In the genomic region with DNA sequence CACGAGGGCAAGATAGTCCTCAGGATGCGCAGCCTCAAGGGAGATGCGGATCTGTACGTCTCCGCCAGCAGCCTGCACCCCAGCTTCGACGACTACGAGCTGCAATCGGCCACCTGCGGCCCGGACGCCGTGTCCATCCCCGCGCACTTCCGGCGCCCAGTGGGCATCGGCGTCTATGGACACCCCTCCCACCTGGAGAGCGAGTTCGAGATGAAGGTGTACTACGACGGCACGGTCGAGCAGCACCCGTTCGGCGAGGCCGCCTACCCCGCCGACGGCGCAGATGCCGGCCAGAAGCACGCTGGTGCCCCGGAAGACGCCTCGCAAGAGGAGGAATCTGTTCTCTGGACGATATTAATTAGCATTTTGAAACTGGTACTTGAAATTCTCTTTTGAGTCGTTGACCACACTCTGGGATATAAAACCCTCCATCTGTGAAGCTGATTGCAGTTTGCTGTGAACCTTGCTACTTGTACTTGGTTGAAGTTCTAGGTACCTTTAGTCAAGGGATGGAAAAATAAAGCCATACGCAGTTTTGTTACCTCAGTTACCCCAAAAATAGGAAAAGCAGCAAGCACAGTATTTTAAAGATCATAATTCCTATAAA, we compare ENCODE assay signal across 6 cellular contexts. TPM values are rescaled to one million over a fixed set of nuclear protein-coding genes. Genes with fewer than 3 reads are reported as not detected.
DNase-seq lines count a peak whose midpoint lies in the region; ATAC-seq lines count a peak whose summit lies in the region.

No MANE protein-coding gene starts in this region.

- peaks cover 49% of the 10 kb centered on the region for H3K4me1 Mint-ChIP-seq in activated CD4-positive, alpha-beta T cell treated with anti-CD3 and anti-CD28 coated beads, Interleukin-2, amount 10 ng/mL, durations not matched to agents 7 days and 5 days
- peaks cover 67% of the 10 kb centered on the region for H3K4me1 Mint-ChIP-seq in stimulated activated naive CD8-positive, alpha-beta T cell treated with anti-CD3 and anti-CD28 coated beads, Interleukin-15, amount 100 ng/mL, for 72 hours

- no peaks in the 10 kb centered on the region for H3K27me3 Mint-ChIP-seq in activated CD4-positive, alpha-beta T cell treated with anti-CD3 and anti-CD28 coated beads, Interleukin-2, amount 10 ng/mL, durations not matched to agents 7 days and 5 days
- no peaks in the 10 kb centered on the region for H3K27me3 Mint-ChIP-seq in stimulated activated naive CD8-positive, alpha-beta T cell treated with anti-CD3 and anti-CD28 coated beads, Interleukin-15, amount 100 ng/mL, for 72 hours

- H3K27ac Mint-ChIP-seq in activated CD4-positive, alpha-beta T cell treated with anti-CD3 and anti-CD28 coated beads, Interleukin-2, amount 10 ng/mL, durations not matched to agents 7 days and 5 days: peak overlapping the region; percentile 93
- peak overlapping the region; percentile 91 to 95 for H3K27ac Mint-ChIP-seq in stimulated activated naive CD8-positive, alpha-beta T cell treated with anti-CD3 and anti-CD28 coated beads, Interleukin-15, amount 100 ng/mL, for 72 hours

- H3K27ac ChIP-seq in iPS DF 6.9 (ENCODE audit: low read length): no peak overlapping the region

- 0 out of 2 replicates have a peak, but pooled peaks cover 5% of the 10 kb centered on the region for H3K36me3 ChIP-seq in iPS DF 6.9 (ENCODE audit: control insufficient read depth, insufficient read depth, low read length)

- H3K9me3 Mint-ChIP-seq in activated CD4-positive, alpha-beta T cell treated with anti-CD3 and anti-CD28 coated beads, Interleukin-2, amount 10 ng/mL, durations not matched to agents 7 days and 5 days: no peaks in the 10 kb centered on the region
- no peaks in the 10 kb centered on the region for H3K9me3 Mint-ChIP-seq in stimulated activated naive CD8-positive, alpha-beta T cell treated with anti-CD3 and anti-CD28 coated beads, Interleukin-15, amount 100 ng/mL, for 72 hours

- no peaks in the 10 kb centered on the region for H3K9me3 ChIP-seq in iPS DF 6.9 (ENCODE audit: control insufficient read depth, insufficient read depth, low read length)

- H3K4me3 Mint-ChIP-seq in activated CD4-positive, alpha-beta T cell treated with anti-CD3 and anti-CD28 coated beads, Interleukin-2, amount 10 ng/mL, durations not matched to agents 7 days and 5 days: peak overlapping the region; percentile 86
- peak overlapping the region; percentile 91 to 94 for H3K4me3 Mint-ChIP-seq in stimulated activated naive CD8-positive, alpha-beta T cell treated with anti-CD3 and anti-CD28 coated beads, Interleukin-15, amount 100 ng/mL, for 72 hours

- DNase-seq in activated CD4-positive, alpha-beta T cell treated with anti-CD3 and anti-CD28 coated beads, Interleukin-2, amount 10 ng/mL, durations not matched to agents 7 days and 5 days: no peak
- no peak for DNase-seq in iPS DF 6.9 (ENCODE audit: low read depth, low spot score)
- peak in 1 of 2 donors; percentile 63 for DNase-seq in stimulated activated naive CD8-positive, alpha-beta T cell treated with anti-CD3 and anti-CD28 coated beads, Interleukin-15, amount 100 ng/mL, for 72 hours
- no peak for DNase-seq in inferior parietal cortex (ENCODE audit: extremely low spot score)

- 0 out of 2 replicates have a peak, but pooled peaks cover 4% of the 10 kb centered on the region for H3K4me1 ChIP-seq in iPS DF 6.9 (ENCODE audit: control insufficient read depth, insufficient read depth, low read length)

- ATAC-seq in GM18870 (IDR thresholded peaks at IDR 0.05; ENCODE audit: unreplicated experiment) (peak; percentile 9), HG03108 (IDR thresholded peaks at IDR 0.05; ENCODE audit: unreplicated experiment) (peak; percentile 10)
- peak; percentile 35 for ATAC-seq in stimulated activated naive CD8-positive, alpha-beta T cell treated with anti-CD3 and anti-CD28 coated beads, Interleukin-15, amount 100 ng/mL, for 72 hours

- POLR2A ChIA-PET in activated CD4-positive, alpha-beta T cell treated with anti-CD3 and anti-CD28 coated beads, Interleukin-2, amount 10 ng/mL, durations not matched to agents 7 days and 5 days (lab: Charles Lee): interaction anchor here (0.9 kb wide), 1 partner anchor 15 kb away, joined by 3 read pairs; no protein-coding TSS in a partner anchor

- WGBS in iPS DF 6.9 (ENCODE audit: insufficient coverage, insufficient read length): no CpG with 5 or more reads among the region's 41 CpGs

- CTCF ChIA-PET in activated CD4-positive, alpha-beta T cell treated with anti-CD3 and anti-CD28 coated beads, Interleukin-2, amount 10 ng/mL, durations not matched to agents 7 days and 5 days (lab: Charles Lee): interaction anchor here (0.8 to 2.6 kb wide), 4 partner anchors 11 to 29 kb away, joined by 3 to 11 read pairs (median 4); no protein-coding TSS in a partner anchor

- H3K36me3 Mint-ChIP-seq in activated CD4-positive, alpha-beta T cell treated with anti-CD3 and anti-CD28 coated beads, Interleukin-2, amount 10 ng/mL, durations not matched to agents 7 days and 5 days (ENCODE audit: low read depth): peaks cover 21% of the 10 kb centered on the region

- H3K4me3 ChIP-seq in iPS DF 6.9 (ENCODE audit: low read length): peak overlapping the region; percentile 72

- H3K27me3 ChIP-seq in iPS DF 6.9 (ENCODE audit: control insufficient read depth, insufficient read depth, low read length): no peaks in the 10 kb centered on the region

RNA-seq across cellular contexts. Expression of a gene that starts 0.8 kb away (rescaled TPM):
- 10 to 100 TPM; 17.0 to 20.9 TPM for total RNA-seq in activated CD4-positive, alpha-beta T cell treated with anti-CD3 and anti-CD28 coated beads, Interleukin-2, amount 10 ng/mL, durations not matched to agents 7 days and 5 days

RNA-seq across cellular contexts. Expression of a gene that starts 0.9 kb away (rescaled TPM):
- total RNA-seq in activated CD4-positive, alpha-beta T cell treated with anti-CD3 and anti-CD28 coated beads, Interleukin-2, amount 10 ng/mL, durations not matched to agents 7 days and 5 days: 10 to 100 TPM; 18.1 to 21.9 TPM

RNA-seq across cellular contexts. Expression of a gene that starts 21.6 kb away (rescaled TPM):
- total RNA-seq in activated CD4-positive, alpha-beta T cell treated with anti-CD3 and anti-CD28 coated beads, Interleukin-2, amount 10 ng/mL, durations not matched to agents 7 days and 5 days: 10 to 100 TPM; 57.4 to 59.7 TPM

RNA-seq across cellular contexts. Expression of a gene that starts 48.6 kb away (rescaled TPM):
- 1 to 10 TPM; 2.2 to 2.5 TPM for total RNA-seq in activated CD4-positive, alpha-beta T cell treated with anti-CD3 and anti-CD28 coated beads, Interleukin-2, amount 10 ng/mL, durations not matched to agents 7 days and 5 days

RNA-seq across cellular contexts. Expression of a gene that starts 48.7 kb away (rescaled TPM):
- total RNA-seq in activated CD4-positive, alpha-beta T cell treated with anti-CD3 and anti-CD28 coated beads, Interleukin-2, amount 10 ng/mL, durations not matched to agents 7 days and 5 days: 10 to 100 TPM; 28.1 to 35.6 TPM
